ENCODE assay signal across 1 cellular context in the genomic region with DNA sequence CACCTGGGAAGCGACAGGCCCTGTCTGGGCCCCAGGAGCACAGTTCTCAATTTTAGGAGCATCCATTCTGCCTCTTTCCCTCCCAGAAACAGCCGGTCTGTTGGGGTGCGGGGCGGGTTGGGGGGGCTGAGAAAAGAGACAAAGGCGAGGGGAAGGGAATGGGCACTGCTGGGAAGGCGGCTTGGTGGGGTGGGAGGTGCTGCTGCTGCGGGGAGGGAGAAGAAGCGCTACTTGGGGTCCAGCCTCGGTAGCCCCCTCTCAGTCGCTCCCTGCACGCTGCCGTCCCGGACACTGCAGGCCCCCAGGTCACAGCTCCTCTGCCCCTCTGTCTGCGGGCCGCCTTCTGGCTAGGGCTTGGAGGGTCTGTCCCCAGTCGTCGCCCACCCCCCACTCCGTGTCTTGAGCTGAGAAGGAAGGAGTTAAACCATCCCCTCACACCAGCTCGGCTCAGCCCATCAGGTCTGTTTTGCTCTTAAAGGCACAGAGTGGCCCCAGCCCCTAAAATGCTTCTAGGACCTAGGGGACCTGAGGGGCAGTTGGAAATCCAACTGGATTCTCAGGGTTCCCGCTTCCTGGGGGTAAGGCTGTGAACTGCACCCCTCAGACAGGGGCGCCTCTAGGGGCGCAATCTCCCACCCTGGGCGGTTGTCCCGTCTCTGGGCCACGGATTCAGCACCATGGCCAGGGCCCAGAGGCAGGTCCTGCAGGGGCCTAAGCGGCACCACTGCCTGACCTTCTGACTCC.
A peak's percentile ranks its signal among the peaks of the same experiment; 100 is the strongest.
TF ChIP-seq lines count a peak whose summit lies in the region.

No MANE protein-coding gene starts in this region.

TF ChIP-seq in HepG2, 621 proteins besides CTCF, POLR2A, EP300 and RAD21 (continued from another document and continues in another):
- TF ChIP-seq, protein P1, sequence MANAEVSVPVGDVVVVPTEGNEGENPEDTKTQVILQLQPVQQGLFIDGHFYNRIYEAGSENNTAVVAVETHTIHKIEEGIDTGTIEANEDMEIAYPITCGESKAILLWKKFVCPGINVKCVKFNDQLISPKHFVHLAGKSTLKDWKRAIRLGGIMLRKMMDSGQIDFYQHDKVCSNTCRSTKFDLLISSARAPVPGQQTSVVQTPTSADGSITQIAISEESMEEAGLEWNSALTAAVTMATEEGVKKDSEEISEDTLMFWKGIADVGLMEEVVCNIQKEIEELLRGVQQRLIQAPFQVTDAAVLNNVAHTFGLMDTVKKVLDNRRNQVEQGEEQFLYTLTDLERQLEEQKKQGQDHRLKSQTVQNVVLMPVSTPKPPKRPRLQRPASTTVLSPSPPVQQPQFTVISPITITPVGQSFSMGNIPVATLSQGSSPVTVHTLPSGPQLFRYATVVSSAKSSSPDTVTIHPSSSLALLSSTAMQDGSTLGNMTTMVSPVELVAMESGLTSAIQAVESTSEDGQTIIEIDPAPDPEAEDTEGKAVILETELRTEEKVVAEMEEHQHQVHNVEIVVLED (CRISPR knock-in tag; IDR thresholded peaks at IDR 0.05; ENCODE audit: borderline replicate concordance) = peak; percentile 41; the same call in 1 of the 2 replicates
- TF ChIP-seq KAT7 (CRISPR knock-in tag; IDR thresholded peaks at IDR 0.05; ENCODE audit: borderline replicate concordance) (no peak), ZBTB43 (CRISPR knock-in tag; conservative IDR thresholded peaks at IDR 0.05) (peak; percentile 97), ZSCAN29 (CRISPR knock-in tag; conservative IDR thresholded peaks at IDR 0.05) (0 out of 2 replicates have a peak, but pooled peaks have one; percentile 54), ZFP41 (CRISPR knock-in tag; IDR thresholded peaks at IDR 0.05; ENCODE audit: borderline replicate concordance) (no peak; the same call in 1 of the 2 replicates), RELA (CRISPR knock-in tag; IDR thresholded peaks at IDR 0.05) (peak; percentile 91), ZNF670 (CRISPR knock-in tag; IDR thresholded peaks at IDR 0.05; ENCODE audit: borderline replicate concordance) (peak; percentile 56; the same call in 1 of the 2 replicates), ZNF383 (CRISPR knock-in tag; IDR thresholded peaks at IDR 0.05; ENCODE audit: borderline replicate concordance) (peak; percentile 79; the same call in 1 of the 2 replicates), ZFP37 (CRISPR knock-in tag; IDR thresholded peaks at IDR 0.05; ENCODE audit: borderline replicate concordance) (peak; percentile 99), GABPA (IDR thresholded peaks at IDR 0.05; ENCODE audit: low read depth, low read length) (no peak), GABPA (CRISPR knock-in tag; IDR thresholded peaks at IDR 0.05; ENCODE audit: low read depth) (peak; percentile 25; the same call in 1 of the 2 replicates), IRF9 (CRISPR knock-in tag; IDR thresholded peaks at IDR 0.05; ENCODE audit: borderline replicate concordance) (peak; percentile 97; the same call in 1 of the 2 replicates), CHD2 (IDR thresholded peaks at IDR 0.05; ENCODE audit: low read depth, low read length) (no peak), DMAP1 (CRISPR knock-in tag; IDR thresholded peaks at IDR 0.05) (no peak), ZNF263 (CRISPR knock-in tag; IDR thresholded peaks at IDR 0.05) (peak; percentile 89), NR2F6 (IDR thresholded peaks at IDR 0.05) (peak; percentile 68), NR2F6 (CRISPR knock-in tag; IDR thresholded peaks at IDR 0.05) (peak; percentile 90), MLLT10 (CRISPR knock-in tag; IDR thresholded peaks at IDR 0.05) (peak; percentile 92; the same call in 1 of the 2 replicates), MIER3 (CRISPR knock-in tag; IDR thresholded peaks at IDR 0.05; ENCODE audit: borderline replicate concordance) (peak; percentile 84; the same call in 1 of the 2 replicates), SIX4 (CRISPR knock-in tag; IDR thresholded peaks at IDR 0.05) (peak; percentile 91), ZSCAN20 (CRISPR knock-in tag; IDR thresholded peaks at IDR 0.05; ENCODE audit: borderline replicate concordance) (peak; percentile 98), USF2 (IDR thresholded peaks at IDR 0.05; ENCODE audit: low read depth, low read length) (no peak), USF2 (CRISPR knock-in tag; IDR thresholded peaks at IDR 0.05; ENCODE audit: borderline replicate concordance) (no peak), ZNF24 (IDR thresholded peaks at IDR 0.05) (peak; percentile 56; the same call in 1 of the 2 replicates), ZNF746 (CRISPR knock-in tag; IDR thresholded peaks at IDR 0.05) (peak; percentile 83; the same call in 1 of the 2 replicates), NRL (CRISPR knock-in tag; IDR thresholded peaks at IDR 0.05; ENCODE audit: borderline replicate concordance) (peak; percentile 98), TBL1XR1 (IDR thresholded peaks at IDR 0.05; ENCODE audit: borderline replicate concordance, low read length, partially characterized antibody) (no peak), SP4 (CRISPR knock-in tag; IDR thresholded peaks at IDR 0.05) (peak; percentile 73), NFKB2 (CRISPR knock-in tag; IDR thresholded peaks at IDR 0.05; ENCODE audit: borderline replicate concordance) (peak; percentile 99), CBFB (CRISPR knock-in tag; IDR thresholded peaks at IDR 0.05) (peak; percentile 75), ZNF451 (CRISPR knock-in tag; IDR thresholded peaks at IDR 0.05) (peak; percentile 98), ZNF547 (CRISPR knock-in tag; IDR thresholded peaks at IDR 0.05) (peak; percentile 97), SNAPC4 (CRISPR knock-in tag; IDR thresholded peaks at IDR 0.05) (peak; percentile 97), ZNF737 (CRISPR knock-in tag; IDR thresholded peaks at IDR 0.05; ENCODE audit: borderline replicate concordance) (no peak), ATF3 (CRISPR knock-in tag; IDR thresholded peaks at IDR 0.05) (peak; percentile 87), MAZ (IDR thresholded peaks at IDR 0.05; ENCODE audit: borderline replicate concordance, low read depth, low read length) (0 out of 2 replicates have a peak, but pooled peaks have one; percentile 19), MAZ (CRISPR knock-in tag; IDR thresholded peaks at IDR 0.05; ENCODE audit: low read depth) (peak; percentile 88), NR1H2 (CRISPR knock-in tag; IDR thresholded peaks at IDR 0.05; ENCODE audit: borderline replicate concordance, low read depth) (peak; percentile 96), ZFY (CRISPR knock-in tag; IDR thresholded peaks at IDR 0.05) (peak; percentile 81), ZC3H4 (CRISPR knock-in tag; IDR thresholded peaks at IDR 0.05; ENCODE audit: borderline replicate concordance) (no peak; the same call in 1 of the 2 replicates), RORA (CRISPR knock-in tag; IDR thresholded peaks at IDR 0.05) (no peak), FOXK2 (IDR thresholded peaks at IDR 0.05) (no peak), ZNF343 (CRISPR knock-in tag; IDR thresholded peaks at IDR 0.05) (peak; percentile 99), ZFX (CRISPR knock-in tag; IDR thresholded peaks at IDR 0.05; ENCODE audit: low read depth) (peak; percentile 77), ZNF891 (CRISPR knock-in tag; IDR thresholded peaks at IDR 0.05) (peak; percentile 99), ZNF850 (CRISPR knock-in tag; conservative IDR thresholded peaks at IDR 0.05) (no peak), SRF (IDR thresholded peaks at IDR 0.05; ENCODE audit: low read depth, low read length) (no peak), HCFC1 (IDR thresholded peaks at IDR 0.05; ENCODE audit: low read depth, low read length) (peak; percentile 36; the same call in 1 of the 2 replicates)
- TF ChIP-seq, protein P2, sequence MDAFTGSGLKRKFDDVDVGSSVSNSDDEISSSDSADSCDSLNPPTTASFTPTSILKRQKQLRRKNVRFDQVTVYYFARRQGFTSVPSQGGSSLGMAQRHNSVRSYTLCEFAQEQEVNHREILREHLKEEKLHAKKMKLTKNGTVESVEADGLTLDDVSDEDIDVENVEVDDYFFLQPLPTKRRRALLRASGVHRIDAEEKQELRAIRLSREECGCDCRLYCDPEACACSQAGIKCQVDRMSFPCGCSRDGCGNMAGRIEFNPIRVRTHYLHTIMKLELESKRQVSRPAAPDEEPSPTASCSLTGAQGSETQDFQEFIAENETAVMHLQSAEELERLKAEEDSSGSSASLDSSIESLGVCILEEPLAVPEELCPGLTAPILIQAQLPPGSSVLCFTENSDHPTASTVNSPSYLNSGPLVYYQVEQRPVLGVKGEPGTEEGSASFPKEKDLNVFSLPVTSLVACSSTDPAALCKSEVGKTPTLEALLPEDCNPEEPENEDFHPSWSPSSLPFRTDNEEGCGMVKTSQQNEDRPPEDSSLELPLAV (CRISPR knock-in tag; conservative IDR thresholded peaks at IDR 0.05; ENCODE audit: low read depth) = no peak
- TF ChIP-seq, protein P3, sequence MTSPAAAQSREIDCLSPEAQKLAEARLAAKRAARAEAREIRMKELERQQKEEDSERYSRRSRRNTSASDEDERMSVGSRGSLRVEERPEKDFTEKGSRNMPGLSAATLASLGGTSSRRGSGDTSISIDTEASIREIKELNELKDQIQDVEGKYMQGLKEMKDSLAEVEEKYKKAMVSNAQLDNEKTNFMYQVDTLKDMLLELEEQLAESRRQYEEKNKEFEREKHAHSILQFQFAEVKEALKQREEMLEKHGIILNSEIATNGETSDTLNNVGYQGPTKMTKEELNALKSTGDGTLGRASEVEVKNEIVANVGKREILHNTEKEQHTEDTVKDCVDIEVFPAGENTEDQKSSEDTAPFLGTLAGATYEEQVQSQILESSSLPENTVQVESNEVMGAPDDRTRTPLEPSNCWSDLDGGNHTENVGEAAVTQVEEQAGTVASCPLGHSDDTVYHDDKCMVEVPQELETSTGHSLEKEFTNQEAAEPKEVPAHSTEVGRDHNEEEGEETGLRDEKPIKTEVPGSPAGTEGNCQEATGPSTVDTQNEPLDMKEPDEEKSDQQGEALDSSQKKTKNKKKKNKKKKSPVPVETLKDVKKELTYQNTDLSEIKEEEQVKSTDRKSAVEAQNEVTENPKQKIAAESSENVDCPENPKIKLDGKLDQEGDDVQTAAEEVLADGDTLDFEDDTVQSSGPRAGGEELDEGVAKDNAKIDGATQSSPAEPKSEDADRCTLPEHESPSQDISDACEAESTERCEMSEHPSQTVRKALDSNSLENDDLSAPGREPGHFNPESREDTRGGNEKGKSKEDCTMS (CRISPR knock-in tag; conservative IDR thresholded peaks at IDR 0.05) = peak; percentile 97
